8 cellular contexts compared by ENCODE assay signal in genomic region chr12:123237646-123238329, GRCh38. TPM values are rescaled to one million over a fixed set of nuclear protein-coding genes. Genes with fewer than 3 reads are reported as not detected.
DNase-seq lines count a peak whose midpoint lies in the region; ATAC-seq and TF ChIP-seq lines count a peak whose summit lies in the region.

No MANE protein-coding gene starts in this region.

- no peak overlapping the region for H3K4me3 ChIP-seq in naive thymus-derived CD4-positive, alpha-beta T cell (ENCODE audit: low read length)

- H3K4me3 Mint-ChIP-seq in endothelial cell (ENCODE audit: unreplicated experiment) = no peak overlapping the region
- peak overlapping the region; percentile 57 to 87 (median 76) for H3K4me3 Mint-ChIP-seq in naive thymus-derived CD4-positive, alpha-beta T cell
- H3K4me3 Mint-ChIP-seq in stimulated activated naive B cell treated with anti-CD40 and anti-IgM and Interleukin-4, amounts not matched to agents 10 μg/mL and 1 μg/mL and 100 μg/mL, for 72 hours = peak overlapping the region; percentile 40 to 72

- peaks cover 6% of the 10 kb centered on the region for H3K4me1 Mint-ChIP-seq in endothelial cell (ENCODE audit: unreplicated experiment)
- H3K4me1 Mint-ChIP-seq in naive thymus-derived CD4-positive, alpha-beta T cell = peaks cover 40 to 76% (median 55%) of the 10 kb centered on the region in 7 donors
- H3K4me1 Mint-ChIP-seq in stimulated activated naive B cell treated with anti-CD40 and anti-IgM and Interleukin-4, amounts not matched to agents 10 μg/mL and 1 μg/mL and 100 μg/mL, for 72 hours = peaks cover 33 to 51% of the 10 kb centered on the region in 2 donors

- no peak overlapping the region for H3K27ac Mint-ChIP-seq in endothelial cell (ENCODE audit: unreplicated experiment)
- peak overlapping the region; percentile 18 to 93 (median 90) for H3K27ac Mint-ChIP-seq in naive thymus-derived CD4-positive, alpha-beta T cell
- H3K27ac Mint-ChIP-seq in stimulated activated naive B cell treated with anti-CD40 and anti-IgM and Interleukin-4, amounts not matched to agents 10 μg/mL and 1 μg/mL and 100 μg/mL, for 72 hours = peak overlapping the region; percentile 53

- POLR2A ChIA-PET in naive thymus-derived CD4-positive, alpha-beta T cell (lab: Charles Lee) = interaction anchor here (0.6 to 4.0 kb wide), 18 partner anchors 9 to 1062 kb away, joined by 3 to 30 read pairs (median 3); partner anchors contain the start of genes ABCB9 and OGFOD2

- TF ChIP-seq CTCF in GM12874 (IDR thresholded peaks at IDR 0.05; ENCODE audit: insufficient read depth, low read depth, low read length) = peak; percentile 57
- peak; percentile 79 for TF ChIP-seq CTCF in endothelial cell (IDR thresholded peaks at IDR 0.05; ENCODE audit: unreplicated experiment)

- peak; percentile 35 for DNase-seq in A172 (ENCODE audit: low spot score)
- peak; percentile 47 for DNase-seq in NCI-H460 (ENCODE audit: extremely low read depth, low read depth)
- peak; percentile 53 to 65 for DNase-seq in activated CD8-positive, alpha-beta memory T cell treated with anti-CD3 and anti-CD28 coated beads for 1 hour (ENCODE audit: extremely low read depth in 1 of 2, low read depth in 1 of 2)
- peak; percentile 60 for DNase-seq in endothelial cell (ENCODE audit: low spot score)
- DNase-seq in naive thymus-derived CD4-positive, alpha-beta T cell = peak; percentile 37 to 66 (median 59)
- DNase-seq in stimulated activated naive B cell treated with anti-CD40 and anti-IgM and Interleukin-4, amounts not matched to agents 10 μg/mL and 1 μg/mL and 100 μg/mL, for 72 hours = peak; percentile 18

- peak overlapping the region; percentile 63 for H3K27ac ChIP-seq in naive thymus-derived CD4-positive, alpha-beta T cell (ENCODE audit: low read depth, low read length)

- H3K4me1 ChIP-seq in naive thymus-derived CD4-positive, alpha-beta T cell (ENCODE audit: control insufficient read depth in 2 of 2, insufficient read depth in 2 of 2, low read length in 2 of 2) = peaks cover 22 to 41% of the 10 kb centered on the region in 2 donors

- no peaks in the 10 kb centered on the region for H3K9me3 ChIP-seq in naive thymus-derived CD4-positive, alpha-beta T cell (ENCODE audit: control insufficient read depth in 2 of 3, low read length in 3 of 3)

- peaks cover 7% of the 10 kb centered on the region for H3K36me3 Mint-ChIP-seq in endothelial cell (ENCODE audit: low read depth, unreplicated experiment)
- H3K36me3 Mint-ChIP-seq in naive thymus-derived CD4-positive, alpha-beta T cell = peaks cover 7 to 28% (median 14%) of the 10 kb centered on the region in 5 donors
- peaks cover 20 to 34% of the 10 kb centered on the region in 2 donors for H3K36me3 Mint-ChIP-seq in stimulated activated naive B cell treated with anti-CD40 and anti-IgM and Interleukin-4, amounts not matched to agents 10 μg/mL and 1 μg/mL and 100 μg/mL, for 72 hours

- CTCF ChIA-PET in naive thymus-derived CD4-positive, alpha-beta T cell (lab: Charles Lee) = interaction anchor here (0.6 to 7.8 kb wide), 28 partner anchors 9 to 1177 kb away, joined by 3 to 75 read pairs (median 4); partner anchors contain the start of gene DDX55

- no peaks in the 10 kb centered on the region for H3K27me3 ChIP-seq in naive thymus-derived CD4-positive, alpha-beta T cell (ENCODE audit: control insufficient read depth in 2 of 2, insufficient read depth in 2 of 2, low read length in 2 of 2)

- ATAC-seq in naive thymus-derived CD4-positive, alpha-beta T cell = no peak
- ATAC-seq in stimulated activated naive B cell treated with anti-CD40 and anti-IgM and Interleukin-4, amounts not matched to agents 10 μg/mL and 1 μg/mL and 100 μg/mL, for 72 hours (replicated peaks) = peak; percentile 29 to 41
- no peak for ATAC-seq in GM18511 (IDR thresholded peaks at IDR 0.05; ENCODE audit: unreplicated experiment)

- H3K36me3 ChIP-seq in naive thymus-derived CD4-positive, alpha-beta T cell (ENCODE audit: control insufficient read depth in 2 of 3, insufficient read depth in 3 of 3, low read length in 3 of 3) = peaks cover 0 to 20% (median 0%) of the 10 kb centered on the region in 3 experiments

- intact Hi-C loops in naive thymus-derived CD4-positive, alpha-beta T cell (cut with micrococcal nuclease) = loop anchor here (1.0 to 10.0 kb wide), 13 partner anchors 14 to 444 kb away; partner anchors contain the start of genes ARL6IP4 (in 1 of the 2) and VPS37B (in 1 of the 2)

- peaks cover 1% of the 10 kb centered on the region for H3K27me3 Mint-ChIP-seq in endothelial cell (ENCODE audit: unreplicated experiment)
- peaks cover 0 to 4% (median 0%) of the 10 kb centered on the region in 5 donors for H3K27me3 Mint-ChIP-seq in naive thymus-derived CD4-positive, alpha-beta T cell
- H3K27me3 Mint-ChIP-seq in stimulated activated naive B cell treated with anti-CD40 and anti-IgM and Interleukin-4, amounts not matched to agents 10 μg/mL and 1 μg/mL and 100 μg/mL, for 72 hours = no peaks in the 10 kb centered on the region

- H3K9me3 Mint-ChIP-seq in endothelial cell (ENCODE audit: unreplicated experiment) = no peaks in the 10 kb centered on the region
- peaks cover 0 to 5% (median 0%) of the 10 kb centered on the region in 11 donors for H3K9me3 Mint-ChIP-seq in naive thymus-derived CD4-positive, alpha-beta T cell
- no peaks in the 10 kb centered on the region for H3K9me3 Mint-ChIP-seq in stimulated activated naive B cell treated with anti-CD40 and anti-IgM and Interleukin-4, amounts not matched to agents 10 μg/mL and 1 μg/mL and 100 μg/mL, for 72 hours

RNA-seq across cellular contexts. Expression of gene MTRFR, which starts 4.6 kb away (rescaled TPM):
- total RNA-seq in A172 (2014; rRNA removed; shearing (Covaris generic)) = 14.8 and 20.2 TPM in 2 replicates
- 14.3 and 18.8 TPM in 2 replicates for total RNA-seq in NCI-H460 (2014; rRNA removed; shearing (Covaris generic))
- polyA plus RNA-seq in NCI-H460 (2014; cell fraction: nucleus; rRNA removed) = 7.8 and 15.3 TPM in 2 replicates
- 11.6 TPM for total RNA-seq in endothelial cell (ENCODE audit: unreplicated experiment)
- 10 to 100 TPM; 26.8 to 56.9 (median 39.5) TPM for total RNA-seq in naive thymus-derived CD4-positive, alpha-beta T cell
- 10 to 100 TPM; 42.6 to 60.3 TPM for polyA plus RNA-seq in naive thymus-derived CD4-positive, alpha-beta T cell

RNA-seq across cellular contexts. Expression of gene MPHOSPH9, which starts 4.8 kb away (rescaled TPM):
- 59.8 and 75.1 TPM in 2 replicates for total RNA-seq in A172 (2014; rRNA removed; shearing (Covaris generic))
- total RNA-seq in NCI-H460 (2014; rRNA removed; shearing (Covaris generic)) = 82.9 and 90.6 TPM in 2 replicates
- 105 and 172 TPM in 2 replicates for polyA plus RNA-seq in NCI-H460 (2014; cell fraction: nucleus; rRNA removed)
- total RNA-seq in endothelial cell (ENCODE audit: unreplicated experiment) = 30.1 TPM
- total RNA-seq in naive thymus-derived CD4-positive, alpha-beta T cell = 100 to 1,000 TPM in 1 of 5 experiments, 10 to 100 TPM in 4; 71.0 to 102 (median 82.4) TPM
- polyA plus RNA-seq in naive thymus-derived CD4-positive, alpha-beta T cell = 10 to 100 TPM; 34.0 to 59.8 TPM

RNA-seq across cellular contexts. Expression of gene CDK2AP1, which starts 33.9 kb away (rescaled TPM):
- total RNA-seq in A172 (2014; rRNA removed; shearing (Covaris generic)) = 252 and 256 TPM in 2 replicates
- total RNA-seq in NCI-H460 (2014; rRNA removed; shearing (Covaris generic)) = 114 and 122 TPM in 2 replicates
- polyA plus RNA-seq in NCI-H460 (2014; cell fraction: nucleus; rRNA removed) = 78.7 and 96.9 TPM in 2 replicates
- total RNA-seq in endothelial cell (ENCODE audit: unreplicated experiment) = 145 TPM
- 10 to 100 TPM in 2 of 5 experiments, 1 to 10 TPM in 3; 3.6 to 45.1 (median 5.0) TPM for total RNA-seq in naive thymus-derived CD4-positive, alpha-beta T cell
- 1 to 10 TPM; 1.3 to 3.2 TPM for polyA plus RNA-seq in naive thymus-derived CD4-positive, alpha-beta T cell

Comparison
In these comparisons a context has a peak if more than half of its experiments do, and no peak if none do; other contexts are left out.
1. ATAC-seq: peak in stimulated activated naive B cell treated with anti-CD40 and anti-IgM and Interleukin-4, amounts not matched to agents 10 μg/mL and 1 μg/mL and 100 μg/mL, for 72 hours (2 of 2); none in naive thymus-derived CD4-positive, alpha-beta T cell (single experiment) and GM18511 (single experiment).
2. Peak in every context shown above with its lines, with median percentiles within 50 percentile points of each other: DNase-seq.